ENCODE assay signal across 1 cellular context in the genomic region with DNA sequence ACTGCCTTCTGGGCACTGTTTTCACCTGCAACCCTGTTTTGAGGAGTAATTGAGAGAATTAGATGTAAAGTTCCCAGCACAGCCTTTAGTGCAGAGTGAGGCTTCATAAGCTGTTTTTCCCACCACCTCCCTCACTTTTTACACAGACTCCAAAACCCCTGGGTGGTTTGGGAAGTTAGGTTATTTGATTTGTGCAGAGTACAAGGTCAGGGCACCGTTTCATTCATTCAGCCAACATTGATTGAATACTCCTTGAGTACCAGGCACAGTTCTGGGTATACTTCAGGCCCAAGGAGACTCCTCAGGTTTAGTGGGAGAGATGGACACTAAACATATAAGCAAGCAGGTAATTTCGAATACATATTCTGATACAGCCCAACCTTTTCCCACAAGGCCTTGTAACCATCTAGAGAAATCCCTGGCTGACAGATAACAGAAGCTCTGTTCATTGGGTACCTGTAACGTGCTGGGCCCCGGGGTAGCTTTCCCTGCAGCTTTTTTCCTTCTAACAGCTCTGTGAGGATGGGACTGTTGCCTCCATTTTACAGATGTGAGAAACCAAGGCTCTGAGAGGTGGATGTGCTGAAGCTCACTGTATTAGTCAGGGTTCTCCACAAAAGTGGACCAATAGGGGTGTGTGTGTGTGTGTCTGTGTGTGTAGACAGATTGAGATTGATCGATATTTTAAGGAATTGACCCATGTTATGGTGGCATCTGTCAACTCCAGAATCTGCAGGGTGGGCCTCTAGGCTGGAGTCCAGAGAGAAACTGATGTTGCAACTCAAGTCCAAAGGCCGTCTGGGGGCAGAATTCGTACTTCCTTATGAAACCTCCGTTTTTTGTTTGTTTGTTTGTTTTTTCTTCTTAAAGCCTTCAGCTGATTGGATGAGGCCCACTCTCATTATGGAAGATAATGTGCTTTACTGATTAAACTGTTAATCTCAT.
TF ChIP-seq lines count a peak whose summit lies in the region.

No MANE protein-coding gene starts in this region.

TF ChIP-seq in HepG2, 621 proteins besides CTCF, POLR2A, EP300 and RAD21 (continued from another document and continues in another):
- TF ChIP-seq, protein P1, sequence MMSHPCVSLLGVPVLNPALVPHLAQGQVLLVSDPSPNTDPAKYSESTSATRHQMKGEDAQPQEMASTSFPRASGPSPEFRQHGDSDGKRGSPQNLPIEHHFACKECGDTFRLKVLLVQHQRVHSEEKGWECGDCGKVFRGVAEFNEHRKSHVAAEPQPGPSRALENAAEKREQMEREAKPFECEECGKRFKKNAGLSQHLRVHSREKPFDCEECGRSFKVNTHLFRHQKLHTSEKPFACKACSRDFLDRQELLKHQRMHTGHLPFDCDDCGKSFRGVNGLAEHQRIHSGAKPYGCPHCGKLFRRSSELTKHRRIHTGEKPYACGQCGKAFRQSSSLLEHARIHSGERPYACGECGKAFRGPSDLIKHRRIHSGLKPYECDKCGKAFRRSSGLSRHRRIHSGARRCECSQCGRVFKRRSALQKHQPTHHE (CRISPR knock-in tag; IDR thresholded peaks at IDR 0.05; ENCODE audit: borderline replicate concordance), result no peak
- TF ChIP-seq, protein P2, sequence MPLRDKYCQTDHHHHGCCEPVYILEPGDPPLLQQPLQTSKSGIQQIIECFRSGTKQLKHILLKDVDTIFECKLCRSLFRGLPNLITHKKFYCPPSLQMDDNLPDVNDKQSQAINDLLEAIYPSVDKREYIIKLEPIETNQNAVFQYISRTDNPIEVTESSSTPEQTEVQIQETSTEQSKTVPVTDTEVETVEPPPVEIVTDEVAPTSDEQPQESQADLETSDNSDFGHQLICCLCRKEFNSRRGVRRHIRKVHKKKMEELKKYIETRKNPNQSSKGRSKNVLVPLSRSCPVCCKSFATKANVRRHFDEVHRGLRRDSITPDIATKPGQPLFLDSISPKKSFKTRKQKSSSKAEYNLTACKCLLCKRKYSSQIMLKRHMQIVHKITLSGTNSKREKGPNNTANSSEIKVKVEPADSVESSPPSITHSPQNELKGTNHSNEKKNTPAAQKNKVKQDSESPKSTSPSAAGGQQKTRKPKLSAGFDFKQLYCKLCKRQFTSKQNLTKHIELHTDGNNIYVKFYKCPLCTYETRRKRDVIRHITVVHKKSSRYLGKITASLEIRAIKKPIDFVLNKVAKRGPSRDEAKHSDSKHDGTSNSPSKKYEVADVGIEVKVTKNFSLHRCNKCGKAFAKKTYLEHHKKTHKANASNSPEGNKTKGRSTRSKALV (CRISPR knock-in tag; IDR thresholded peaks at IDR 0.05), result no peak; the same call in 1 of the 2 replicates
- TF ChIP-seq ZNF564 (CRISPR knock-in tag; IDR thresholded peaks at IDR 0.05), result 0 out of 2 replicates have a peak, but pooled peaks have one; percentile 64
- no peak for TF ChIP-seq ZNF253 (CRISPR knock-in tag; IDR thresholded peaks at IDR 0.05; ENCODE audit: borderline replicate concordance)
- TF ChIP-seq RBAK (CRISPR knock-in tag; IDR thresholded peaks at IDR 0.05), result peak; percentile 48; the same call in 1 of the 2 replicates
- peak; percentile 76 for TF ChIP-seq NR2C2 (CRISPR knock-in tag; IDR thresholded peaks at IDR 0.05; ENCODE audit: borderline replicate concordance)
- TF ChIP-seq, protein P3, sequence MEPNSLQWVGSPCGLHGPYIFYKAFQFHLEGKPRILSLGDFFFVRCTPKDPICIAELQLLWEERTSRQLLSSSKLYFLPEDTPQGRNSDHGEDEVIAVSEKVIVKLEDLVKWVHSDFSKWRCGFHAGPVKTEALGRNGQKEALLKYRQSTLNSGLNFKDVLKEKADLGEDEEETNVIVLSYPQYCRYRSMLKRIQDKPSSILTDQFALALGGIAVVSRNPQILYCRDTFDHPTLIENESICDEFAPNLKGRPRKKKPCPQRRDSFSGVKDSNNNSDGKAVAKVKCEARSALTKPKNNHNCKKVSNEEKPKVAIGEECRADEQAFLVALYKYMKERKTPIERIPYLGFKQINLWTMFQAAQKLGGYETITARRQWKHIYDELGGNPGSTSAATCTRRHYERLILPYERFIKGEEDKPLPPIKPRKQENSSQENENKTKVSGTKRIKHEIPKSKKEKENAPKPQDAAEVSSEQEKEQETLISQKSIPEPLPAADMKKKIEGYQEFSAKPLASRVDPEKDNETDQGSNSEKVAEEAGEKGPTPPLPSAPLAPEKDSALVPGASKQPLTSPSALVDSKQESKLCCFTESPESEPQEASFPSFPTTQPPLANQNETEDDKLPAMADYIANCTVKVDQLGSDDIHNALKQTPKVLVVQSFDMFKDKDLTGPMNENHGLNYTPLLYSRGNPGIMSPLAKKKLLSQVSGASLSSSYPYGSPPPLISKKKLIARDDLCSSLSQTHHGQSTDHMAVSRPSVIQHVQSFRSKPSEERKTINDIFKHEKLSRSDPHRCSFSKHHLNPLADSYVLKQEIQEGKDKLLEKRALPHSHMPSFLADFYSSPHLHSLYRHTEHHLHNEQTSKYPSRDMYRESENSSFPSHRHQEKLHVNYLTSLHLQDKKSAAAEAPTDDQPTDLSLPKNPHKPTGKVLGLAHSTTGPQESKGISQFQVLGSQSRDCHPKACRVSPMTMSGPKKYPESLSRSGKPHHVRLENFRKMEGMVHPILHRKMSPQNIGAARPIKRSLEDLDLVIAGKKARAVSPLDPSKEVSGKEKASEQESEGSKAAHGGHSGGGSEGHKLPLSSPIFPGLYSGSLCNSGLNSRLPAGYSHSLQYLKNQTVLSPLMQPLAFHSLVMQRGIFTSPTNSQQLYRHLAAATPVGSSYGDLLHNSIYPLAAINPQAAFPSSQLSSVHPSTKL (CRISPR knock-in tag; IDR thresholded peaks at IDR 0.05), result peak; percentile 98
- TF ChIP-seq MBD4 (IDR thresholded peaks at IDR 0.05; ENCODE audit: borderline replicate concordance, low read length), result peak; percentile 93; the same call in 1 of the 2 replicates
- TF ChIP-seq, protein P4, sequence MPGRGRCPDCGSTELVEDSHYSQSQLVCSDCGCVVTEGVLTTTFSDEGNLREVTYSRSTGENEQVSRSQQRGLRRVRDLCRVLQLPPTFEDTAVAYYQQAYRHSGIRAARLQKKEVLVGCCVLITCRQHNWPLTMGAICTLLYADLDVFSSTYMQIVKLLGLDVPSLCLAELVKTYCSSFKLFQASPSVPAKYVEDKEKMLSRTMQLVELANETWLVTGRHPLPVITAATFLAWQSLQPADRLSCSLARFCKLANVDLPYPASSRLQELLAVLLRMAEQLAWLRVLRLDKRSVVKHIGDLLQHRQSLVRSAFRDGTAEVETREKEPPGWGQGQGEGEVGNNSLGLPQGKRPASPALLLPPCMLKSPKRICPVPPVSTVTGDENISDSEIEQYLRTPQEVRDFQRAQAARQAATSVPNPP (CRISPR knock-in tag; IDR thresholded peaks at IDR 0.05), result peak; percentile 52; the same call in 1 of the 2 replicates
- peak; percentile 90; the same call in 1 of the 2 replicates for TF ChIP-seq MIXL1 (CRISPR knock-in tag; IDR thresholded peaks at IDR 0.05)
- TF ChIP-seq NR2F6 (IDR thresholded peaks at IDR 0.05), result peak; percentile 91
- peak; percentile 88 for TF ChIP-seq NR2F6 (CRISPR knock-in tag; IDR thresholded peaks at IDR 0.05)
- TF ChIP-seq RBM22 (optimal IDR thresholded peaks at IDR 0.05; ENCODE audit: low read length), result peak; percentile 58
- TF ChIP-seq RNF2 (conservative IDR thresholded peaks at IDR 0.05; ENCODE audit: low read depth), result no peak
- TF ChIP-seq, protein P5, sequence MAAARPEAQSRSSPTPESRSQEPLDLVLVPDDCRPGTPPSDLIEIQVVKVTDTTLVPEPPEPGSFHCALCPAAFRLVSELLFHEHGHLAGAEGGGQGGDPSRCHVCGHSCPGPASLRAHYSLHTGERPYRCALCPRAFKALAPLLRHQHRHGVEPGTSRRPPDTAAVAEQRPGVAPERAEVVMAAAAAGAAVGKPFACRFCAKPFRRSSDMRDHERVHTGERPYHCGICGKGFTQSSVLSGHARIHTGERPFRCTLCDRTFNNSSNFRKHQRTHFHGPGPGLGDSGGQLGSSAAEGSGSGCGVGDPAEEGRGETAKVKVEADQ (CRISPR knock-in tag; IDR thresholded peaks at IDR 0.05; ENCODE audit: borderline replicate concordance), result peak; percentile 87
- TF ChIP-seq, protein P6, sequence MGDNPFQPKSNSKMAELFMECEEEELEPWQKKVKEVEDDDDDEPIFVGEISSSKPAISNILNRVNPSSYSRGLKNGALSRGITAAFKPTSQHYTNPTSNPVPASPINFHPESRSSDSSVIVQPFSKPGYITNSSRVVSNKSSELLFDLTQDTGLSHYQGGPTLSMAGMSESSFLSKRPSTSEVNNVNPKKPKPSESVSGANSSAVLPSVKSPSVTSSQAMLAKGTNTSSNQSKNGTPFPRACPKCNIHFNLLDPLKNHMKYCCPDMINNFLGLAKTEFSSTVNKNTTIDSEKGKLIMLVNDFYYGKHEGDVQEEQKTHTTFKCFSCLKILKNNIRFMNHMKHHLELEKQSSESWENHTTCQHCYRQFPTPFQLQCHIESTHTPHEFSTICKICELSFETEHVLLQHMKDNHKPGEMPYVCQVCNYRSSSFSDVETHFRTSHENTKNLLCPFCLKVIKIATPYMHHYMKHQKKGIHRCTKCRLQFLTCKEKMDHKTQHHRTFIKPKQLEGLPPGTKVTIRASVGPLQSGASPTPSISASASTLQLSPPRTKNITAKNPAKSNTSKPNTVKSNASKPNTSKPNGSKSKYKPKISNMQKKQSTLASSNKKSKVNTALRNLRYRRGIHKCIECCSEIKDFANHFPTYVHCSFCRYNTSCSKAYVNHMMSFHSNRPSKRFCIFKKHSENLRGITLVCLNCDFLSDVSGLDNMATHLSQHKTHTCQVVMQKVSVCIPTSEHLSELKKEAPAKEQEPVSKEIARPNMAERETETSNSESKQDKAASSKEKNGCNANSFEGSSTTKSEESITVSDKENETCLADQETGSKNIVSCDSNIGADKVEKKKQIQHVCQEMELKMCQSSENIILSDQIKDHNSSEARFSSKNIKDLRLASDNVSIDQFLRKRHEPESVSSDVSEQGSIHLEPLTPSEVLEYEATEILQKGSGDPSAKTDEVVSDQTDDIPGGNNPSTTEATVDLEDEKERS (CRISPR knock-in tag; IDR thresholded peaks at IDR 0.05), result peak; percentile 92
- TF ChIP-seq RARA (CRISPR knock-in tag; IDR thresholded peaks at IDR 0.05), result peak; percentile 94
- peak; percentile 98 for TF ChIP-seq MEIS2 (CRISPR knock-in tag; IDR thresholded peaks at IDR 0.05)
- TF ChIP-seq, protein P7, sequence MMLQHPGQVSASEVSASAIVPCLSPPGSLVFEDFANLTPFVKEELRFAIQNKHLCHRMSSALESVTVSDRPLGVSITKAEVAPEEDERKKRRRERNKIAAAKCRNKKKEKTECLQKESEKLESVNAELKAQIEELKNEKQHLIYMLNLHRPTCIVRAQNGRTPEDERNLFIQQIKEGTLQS (CRISPR knock-in tag; IDR thresholded peaks at IDR 0.05), result peak; percentile 57
- peak; percentile 70; the same call in 1 of the 2 replicates for TF ChIP-seq ZNF292 (CRISPR knock-in tag; IDR thresholded peaks at IDR 0.05; ENCODE audit: borderline replicate concordance, low read depth)
- TF ChIP-seq TGIF2 (CRISPR knock-in tag; IDR thresholded peaks at IDR 0.05), result peak; percentile 70
- TF ChIP-seq ZNF317 (CRISPR knock-in tag; IDR thresholded peaks at IDR 0.05), result peak; percentile 70; the same call in 1 of the 2 replicates
- 0 out of 2 replicates have a peak, but pooled peaks have one; percentile 40 for TF ChIP-seq ARNT2 (CRISPR knock-in tag; IDR thresholded peaks at IDR 0.05; ENCODE audit: low read depth)
- TF ChIP-seq PHF5A (CRISPR knock-in tag; IDR thresholded peaks at IDR 0.05; ENCODE audit: low read depth, unreplicated experiment), result peak; percentile 7
- TF ChIP-seq, protein P8, sequence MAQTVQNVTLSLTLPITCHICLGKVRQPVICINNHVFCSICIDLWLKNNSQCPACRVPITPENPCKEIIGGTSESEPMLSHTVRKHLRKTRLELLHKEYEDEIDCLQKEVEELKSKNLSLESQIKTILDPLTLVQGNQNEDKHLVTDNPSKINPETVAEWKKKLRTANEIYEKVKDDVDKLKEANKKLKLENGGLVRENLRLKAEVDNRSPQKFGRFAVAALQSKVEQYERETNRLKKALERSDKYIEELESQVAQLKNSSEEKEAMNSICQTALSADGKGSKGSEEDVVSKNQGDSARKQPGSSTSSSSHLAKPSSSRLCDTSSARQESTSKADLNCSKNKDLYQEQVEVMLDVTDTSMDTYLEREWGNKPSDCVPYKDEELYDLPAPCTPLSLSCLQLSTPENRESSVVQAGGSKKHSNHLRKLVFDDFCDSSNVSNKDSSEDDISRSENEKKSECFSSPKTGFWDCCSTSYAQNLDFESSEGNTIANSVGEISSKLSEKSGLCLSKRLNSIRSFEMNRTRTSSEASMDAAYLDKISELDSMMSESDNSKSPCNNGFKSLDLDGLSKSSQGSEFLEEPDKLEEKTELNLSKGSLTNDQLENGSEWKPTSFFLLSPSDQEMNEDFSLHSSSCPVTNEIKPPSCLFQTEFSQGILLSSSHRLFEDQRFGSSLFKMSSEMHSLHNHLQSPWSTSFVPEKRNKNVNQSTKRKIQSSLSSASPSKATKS (CRISPR knock-in tag; IDR thresholded peaks at IDR 0.05), result peak; percentile 99
- no peak for TF ChIP-seq SUZ12 (IDR thresholded peaks at IDR 0.05; ENCODE audit: low read depth, low read length)
- TF ChIP-seq NFKBIZ (CRISPR knock-in tag; IDR thresholded peaks at IDR 0.05), result peak; percentile 92
- TF ChIP-seq, protein P9, sequence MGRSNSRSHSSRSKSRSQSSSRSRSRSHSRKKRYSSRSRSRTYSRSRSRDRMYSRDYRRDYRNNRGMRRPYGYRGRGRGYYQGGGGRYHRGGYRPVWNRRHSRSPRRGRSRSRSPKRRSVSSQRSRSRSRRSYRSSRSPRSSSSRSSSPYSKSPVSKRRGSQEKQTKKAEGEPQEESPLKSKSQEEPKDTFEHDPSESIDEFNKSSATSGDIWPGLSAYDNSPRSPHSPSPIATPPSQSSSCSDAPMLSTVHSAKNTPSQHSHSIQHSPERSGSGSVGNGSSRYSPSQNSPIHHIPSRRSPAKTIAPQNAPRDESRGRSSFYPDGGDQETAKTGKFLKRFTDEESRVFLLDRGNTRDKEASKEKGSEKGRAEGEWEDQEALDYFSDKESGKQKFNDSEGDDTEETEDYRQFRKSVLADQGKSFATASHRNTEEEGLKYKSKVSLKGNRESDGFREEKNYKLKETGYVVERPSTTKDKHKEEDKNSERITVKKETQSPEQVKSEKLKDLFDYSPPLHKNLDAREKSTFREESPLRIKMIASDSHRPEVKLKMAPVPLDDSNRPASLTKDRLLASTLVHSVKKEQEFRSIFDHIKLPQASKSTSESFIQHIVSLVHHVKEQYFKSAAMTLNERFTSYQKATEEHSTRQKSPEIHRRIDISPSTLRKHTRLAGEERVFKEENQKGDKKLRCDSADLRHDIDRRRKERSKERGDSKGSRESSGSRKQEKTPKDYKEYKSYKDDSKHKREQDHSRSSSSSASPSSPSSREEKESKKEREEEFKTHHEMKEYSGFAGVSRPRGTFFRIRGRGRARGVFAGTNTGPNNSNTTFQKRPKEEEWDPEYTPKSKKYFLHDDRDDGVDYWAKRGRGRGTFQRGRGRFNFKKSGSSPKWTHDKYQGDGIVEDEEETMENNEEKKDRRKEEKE (IDR thresholded peaks at IDR 0.05), result no peak
- TF ChIP-seq, protein P10, sequence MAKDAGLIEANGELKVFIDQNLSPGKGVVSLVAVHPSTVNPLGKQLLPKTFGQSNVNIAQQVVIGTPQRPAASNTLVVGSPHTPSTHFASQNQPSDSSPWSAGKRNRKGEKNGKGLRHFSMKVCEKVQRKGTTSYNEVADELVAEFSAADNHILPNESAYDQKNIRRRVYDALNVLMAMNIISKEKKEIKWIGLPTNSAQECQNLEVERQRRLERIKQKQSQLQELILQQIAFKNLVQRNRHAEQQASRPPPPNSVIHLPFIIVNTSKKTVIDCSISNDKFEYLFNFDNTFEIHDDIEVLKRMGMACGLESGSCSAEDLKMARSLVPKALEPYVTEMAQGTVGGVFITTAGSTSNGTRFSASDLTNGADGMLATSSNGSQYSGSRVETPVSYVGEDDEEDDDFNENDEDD (CRISPR knock-in tag; IDR thresholded peaks at IDR 0.05; ENCODE audit: borderline replicate concordance), result 0 out of 2 replicates have a peak, but pooled peaks have one; percentile 34
- TF ChIP-seq KAT8 (CRISPR knock-in tag; IDR thresholded peaks at IDR 0.05), result peak; percentile 65; the same call in 1 of the 2 replicates
- TF ChIP-seq TCF12 (IDR thresholded peaks at IDR 0.05), result no peak
- TF ChIP-seq TCF12 (CRISPR knock-in tag; IDR thresholded peaks at IDR 0.05), result peak; percentile 96
- peak; percentile 56; the same call in 1 of the 2 replicates for TF ChIP-seq NFYB (CRISPR knock-in tag; IDR thresholded peaks at IDR 0.05)
- peak in 1 of 2 experiments; percentile 60; a peak in 1 of 4 replicates for TF ChIP-seq KLF16 (CRISPR knock-in tag; IDR thresholded peaks at IDR 0.05)
